In the genomic region with DNA sequence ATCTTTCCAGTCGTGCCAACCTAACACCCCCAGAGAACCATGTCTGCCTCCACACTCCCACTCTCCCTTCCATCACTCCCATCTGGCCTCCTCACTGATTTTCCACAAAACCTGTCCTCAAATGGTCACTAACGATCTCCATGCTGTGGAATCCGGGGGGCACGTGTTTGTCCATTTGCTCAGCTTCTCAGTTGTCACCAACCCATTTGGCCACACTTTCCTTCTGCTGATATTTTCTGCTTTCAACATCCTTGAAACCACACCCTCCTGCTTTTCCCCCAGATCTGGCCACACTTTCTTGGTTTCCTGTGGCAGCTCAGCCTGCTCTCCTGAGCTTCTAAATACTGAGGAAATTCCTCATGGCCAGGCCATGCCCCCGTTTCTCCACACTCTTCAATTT, we compare ENCODE assay signal across 10 cellular contexts.
"Had no signal": no experiment of that assay in that cellular context is flagged by ENCODE, and none has a peak within 500 bp of the region (broad histone marks: within the 10 kb centered on the region; RNA-seq: fewer than 3 reads in every experiment).

No MANE protein-coding gene starts in this region.

- H3K27ac Mint-ChIP-seq: H9, HFFc6 had no signal

- H3K9me3 Mint-ChIP-seq: H9, HFFc6 had no signal

- FAIRE-seq: H54, K562 had no signal

- H3K27ac ChIP-seq: GM23248, HL-60 had no signal

- H3K4me3 Mint-ChIP-seq: H9, HFFc6 had no signal

- DNase-seq: GM23248, GOT3, H9, HCEC 1CT, HFFc6, IMR-90, KG1 had no signal

- H3K4me3 ChIP-seq: GM23248, K562 had no signal

- H3K9ac ChIP-seq: GM23248 had no signal

- H2AFZ ChIP-seq: GM23248 had no signal

- ATAC-seq: K562 had no signal
